Comparison of ENCODE assay signal across 12 cellular contexts in genomic region chr14:67892466-67893120, GRCh38.
"Had no signal": no experiment of that assay in that cellular context is flagged by ENCODE, and none has a peak within 500 bp of the region (broad histone marks: within the 10 kb centered on the region; RNA-seq: fewer than 3 reads in every experiment).

No MANE protein-coding gene starts in this region.

- ATAC-seq: left lung; stimulated activated naive CD8-positive, alpha-beta T cell treated with anti-CD3 and anti-CD28 coated beads, Interleukin-15, amount 100 ng/mL, for 72 hours had no signal

- H3K4me3 ChIP-seq: adrenal gland, dorsolateral prefrontal cortex, esophagus muscularis mucosa, left lung, testis had no signal

- H3K27me3 ChIP-seq: adrenal gland, dorsolateral prefrontal cortex, esophagus muscularis mucosa, left lung, testis had no signal

- H3K9me3 ChIP-seq: adrenal gland, esophagus muscularis mucosa, left lung, testis had no signal

- H3K4me1 ChIP-seq: adrenal gland, esophagus muscularis mucosa, left lung, testis had no signal

- DNase-seq: activated CD4-positive, alpha-beta T cell treated with anti-CD3 and anti-CD28 coated beads, Interleukin-2, amount 10 ng/mL, durations not matched to agents 7 days and 5 days; activated CD4-positive, CD25-positive, alpha-beta regulatory T cell; activated naive CD4-positive, alpha-beta T cell treated with anti-CD3 and anti-CD28 coated beads, Interleukin-2, amount 50 U/mL, for 16 hours; adrenal gland; dorsolateral prefrontal cortex; immature natural killer cell; left lung; nephron progenitor cell; stimulated activated CD4-positive, alpha-beta T cell treated with anti-CD3 and anti-CD28 coated beads, Interleukin-4, amount 100 ng/mL, for 24 hours; stimulated activated naive CD8-positive, alpha-beta T cell treated with anti-CD3 and anti-CD28 coated beads, Interleukin-15, amount 100 ng/mL, for 72 hours; testis had no signal

- H3K27ac ChIP-seq: adrenal gland, dorsolateral prefrontal cortex, esophagus muscularis mucosa, left lung, testis had no signal

- H3K36me3 ChIP-seq: adrenal gland, esophagus muscularis mucosa, left lung had no signal
